Comparison of ENCODE assay signal across 8 cellular contexts in the genomic region with DNA sequence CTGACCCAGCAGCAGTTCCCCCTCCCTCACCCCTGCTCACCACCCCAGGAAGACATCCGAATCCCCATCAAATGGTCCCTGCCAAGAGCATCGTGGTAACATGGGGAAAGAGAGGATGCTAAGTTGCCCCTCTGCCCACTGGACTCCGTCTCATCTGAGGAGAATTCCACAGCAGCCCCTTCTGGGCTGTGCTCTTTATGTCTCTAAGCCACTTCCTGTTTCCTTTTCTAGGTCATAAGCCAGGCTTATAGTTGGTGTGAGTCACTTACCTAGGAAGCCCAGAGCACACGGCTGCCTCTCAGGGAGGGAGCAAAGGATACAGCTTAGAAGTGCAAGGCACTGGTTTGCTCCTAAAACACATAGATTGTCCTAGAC.
DNase-seq lines count a peak whose midpoint lies in the region; ATAC-seq and TF ChIP-seq lines count a peak whose summit lies in the region.

No MANE protein-coding gene starts in this region.

- no TSS peak for BruUV-seq in OCI-LY7 (replicated peaks; lab: Mats Ljungman, UMichigan)

- H3K36me3 ChIP-seq in OCI-LY7 (ENCODE audit: insufficient read depth, low read length), result peaks cover 2% of the 10 kb centered on the region; the same call in 1 of the 2 replicates
- no peaks in the 10 kb centered on the region for H3K36me3 ChIP-seq in left lung

- H3K4me1 ChIP-seq in OCI-LY7 (ENCODE audit: insufficient read depth, low read length, poor library complexity, severe bottlenecking), result peaks cover 32% of the 10 kb centered on the region
- H3K4me1 ChIP-seq in left lung, result peaks cover 10 to 47% of the 10 kb centered on the region in 2 donors

- TF ChIP-seq CTCF in OCI-LY7 (conservative IDR thresholded peaks at IDR 0.05; ENCODE audit: low read length), result no peak
- no peak for TF ChIP-seq CTCF in left lung (IDR thresholded peaks at IDR 0.05)

- no peaks in the 10 kb centered on the region for H3K9me2 ChIP-seq in OCI-LY7 (ENCODE audit: insufficient read depth, low read length)

- POLR2A ChIA-PET in OCI-LY7 (lab: Charles Lee), result no interaction called here

- no peaks in the 10 kb centered on the region for H3K27me3 ChIP-seq in left lung

- no peaks in the 10 kb centered on the region for H4K20me1 ChIP-seq in OCI-LY7 (ENCODE audit: insufficient read depth, low read length)

- H3K4me2 ChIP-seq in OCI-LY7 (ENCODE audit: low read length), result peak overlapping the region; percentile 51

- DNase-seq in activated gamma-delta T cell treated with Interleukin-2 at 50 U/mL for 16 hours (peak; percentile 30), activated gamma-delta T cell (lab: John Stamatoyannopoulos, UW) (no peak), OCI-LY7 (ENCODE audit: low spot score) (peak; percentile 61), left lung (no peak), NCI-H748 (lab: John Stamatoyannopoulos, UW; ENCODE audit: unreplicated experiment) (no peak), DMS 273 treated with DMSO at 0.1 percent for 48 hours (lab: John Stamatoyannopoulos, UW) (no peak)
- DNase-seq in activated effector memory CD4-positive, alpha-beta T cell treated with anti-CD3 and anti-CD28 coated beads, Interleukin-2, amount 50 U/mL, for 16 hours, result peak; percentile 76

- peaks cover under 1% of the 10 kb centered on the region; the same call in 1 of the 2 replicates for H3K9me3 ChIP-seq in OCI-LY7 (ENCODE audit: low read length)
- no peaks in the 10 kb centered on the region for H3K9me3 ChIP-seq in left lung

- CTCF ChIA-PET in OCI-LY7 (lab: Charles Lee; ENCODE audit: unreplicated experiment), result no interaction called here

- H3K27ac ChIP-seq in OCI-LY7 (ENCODE audit: low read depth, low read length, poor library complexity, severe bottlenecking) (no peak overlapping the region), left lung (peak overlapping the region; percentile 48 to 78)

- H3K79me2 ChIP-seq in OCI-LY7 (ENCODE audit: insufficient read depth, low read depth, low read length), result no peaks in the 10 kb centered on the region

- peak overlapping the region; percentile 88 for H2AFZ ChIP-seq in OCI-LY7 (ENCODE audit: low read length)

- intact Hi-C loops in OCI-LY7 (cut with micrococcal nuclease; ENCODE audit: unreplicated experiment), result no loop called here
- intact Hi-C loops in left lung (cut with DNase I), result no loop called here

- H3K4me3 ChIP-seq in OCI-LY7 (ENCODE audit: low read depth, low read length, poor library complexity, severe bottlenecking) (no peak overlapping the region), left lung (no peak overlapping the region)

- peak; percentile 47 for ATAC-seq in left lung
- no peak for ATAC-seq in HG02571 (IDR thresholded peaks at IDR 0.05; ENCODE audit: unreplicated experiment)

Comparison
In these comparisons a context has a peak if more than half of its experiments do, and no peak if none do; other contexts are left out.
1. DNase-seq: peak in activated gamma-delta T cell treated with Interleukin-2 at 50 U/mL for 16 hours (single experiment), OCI-LY7 (single experiment) and activated effector memory CD4-positive, alpha-beta T cell treated with anti-CD3 and anti-CD28 coated beads, Interleukin-2, amount 50 U/mL, for 16 hours (single experiment); none in activated gamma-delta T cell (single experiment), left lung (0 of 2), NCI-H748 (single experiment) and DMS 273 treated with DMSO at 0.1 percent for 48 hours (single experiment).